Comparison of ENCODE assay signal across 23 cellular contexts in genomic region chr15:67180035-67180434, GRCh38.
A peak's percentile ranks its signal among the peaks of the same experiment; 100 is the strongest.
DNase-seq lines count a peak whose midpoint lies in the region; ATAC-seq and TF ChIP-seq lines count a peak whose summit lies in the region.
"Had no signal": no experiment of that assay in that cellular context is flagged by ENCODE, and none has a peak within 500 bp of the region (broad histone marks: within the 10 kb centered on the region; RNA-seq: fewer than 3 reads in every experiment).

No MANE protein-coding gene starts in this region.

- no peak overlapping the region for H3K27ac ChIP-seq in CD8-positive, alpha-beta memory T cell (ENCODE audit: low read depth, low read length)
- H3K27ac ChIP-seq in brain microvascular endothelial cell (peak overlapping the region; percentile 99), caudate nucleus (ENCODE audit: low read depth, low read length) (no peak overlapping the region)
- H3K27ac ChIP-seq: HL-60 had no signal

- peaks cover 21% of the 10 kb centered on the region for H3K36me3 ChIP-seq in CD8-positive, alpha-beta memory T cell (ENCODE audit: insufficient read depth, low read length)
- H3K36me3 ChIP-seq in brain microvascular endothelial cell (replicated peaks), result peaks cover 89% of the 10 kb centered on the region

- no peaks in the 10 kb centered on the region for H3K27me3 ChIP-seq in CD8-positive, alpha-beta memory T cell (ENCODE audit: insufficient read depth, low read length, poor library complexity, severe bottlenecking)
- no peaks in the 10 kb centered on the region for H3K27me3 ChIP-seq in brain microvascular endothelial cell (replicated peaks)
- H3K27me3 ChIP-seq: esophagus squamous epithelium had no signal

- TF ChIP-seq CTCF in brain microvascular endothelial cell (IDR thresholded peaks at IDR 0.05; ENCODE audit: low read depth, low read length, missing control alignments), result no peak

- in situ Hi-C loops in brain microvascular endothelial cell (cut with HindIII; ENCODE audit: low pct_ligation_motif_present, low sequenced_read_pairs), result no loop called here

- H3K4me3 Mint-ChIP-seq in activated CD4-positive, alpha-beta T cell treated with anti-CD3 and anti-CD28 coated beads for 36 hours, result no peak overlapping the region
- H3K4me3 Mint-ChIP-seq in CD8-positive, alpha-beta memory T cell, result no peak overlapping the region
- H3K4me3 Mint-ChIP-seq: CD4-positive, alpha-beta T cell had no signal

- no peak overlapping the region for H3K4me3 ChIP-seq in CD8-positive, alpha-beta memory T cell (ENCODE audit: low read length)
- H3K4me3 ChIP-seq in brain microvascular endothelial cell (ENCODE audit: low read depth, low read length), result no peak overlapping the region
- H3K4me3 ChIP-seq: esophagus squamous epithelium, thoracic aorta had no signal

- no peak for ATAC-seq in activated CD4-positive, alpha-beta T cell treated with anti-CD3 and anti-CD28 coated beads for 36 hours

- intact Hi-C loops in activated CD4-positive, alpha-beta T cell treated with anti-CD3 and anti-CD28 coated beads for 36 hours (cut with DNase I, micrococcal nuclease), result no loop called here
- intact Hi-C loops in posterior vena cava (cut with DNase I), result no loop called here

- H3K9me3 Mint-ChIP-seq in activated CD4-positive, alpha-beta T cell treated with anti-CD3 and anti-CD28 coated beads for 36 hours (ENCODE audit: low read depth), result no peaks in the 10 kb centered on the region
- H3K9me3 Mint-ChIP-seq in CD8-positive, alpha-beta memory T cell, result no peaks in the 10 kb centered on the region
- H3K9me3 Mint-ChIP-seq: CD4-positive, alpha-beta T cell had no signal

- peaks cover 25% of the 10 kb centered on the region for H3K4me1 Mint-ChIP-seq in activated CD4-positive, alpha-beta T cell treated with anti-CD3 and anti-CD28 coated beads for 36 hours
- H3K4me1 Mint-ChIP-seq in CD8-positive, alpha-beta memory T cell, result peaks cover 16 to 23% (median 22%) of the 10 kb centered on the region in 3 donors

- CTCF ChIA-PET in activated CD4-positive, alpha-beta T cell treated with anti-CD3 and anti-CD28 coated beads for 36 hours (lab: Charles Lee), result no interaction called here
- CTCF ChIA-PET in CD8-positive, alpha-beta memory T cell (lab: Charles Lee), result no interaction called here

- DNase-seq in activated CD4-positive, alpha-beta T cell treated with anti-CD3 and anti-CD28 coated beads for 36 hours, result peak; percentile 1
- no peak for DNase-seq in activated CD4-positive, alpha-beta T cell treated with anti-CD3 and anti-CD28 coated beads, Interleukin-2, amount 50 U/mL, for 4 hours
- DNase-seq in CD8-positive, alpha-beta memory T cell, result no peak
- no peak for DNase-seq in brain microvascular endothelial cell
- peak; percentile 56 for DNase-seq in posterior vena cava (ENCODE audit: low spot score)
- DNase-seq in stimulated activated CD4-positive, alpha-beta T cell treated with anti-CD3 and anti-CD28 coated beads, Interleukin-12 subunit alpha, Interleukin-12 subunit beta, amount 100 ng/mL, for 4 hours, result no peak
- no peak for DNase-seq in activated gamma-delta T cell (lab: John Stamatoyannopoulos, UW)
- no peak for DNase-seq in caudate nucleus (lab: John Stamatoyannopoulos, UW)
- DNase-seq: 8988T; activated CD8-positive, alpha-beta memory T cell treated with anti-CD3 and anti-CD28 coated beads for 24 hours; activated gamma-delta T cell treated with Interleukin-2 at 50 U/mL for 16 hours; CD4-positive, alpha-beta T cell; esophagus squamous epithelium; KG1; midbrain; NCI-H1092; NCI-H524 treated with DMSO at 0.1 percent for 48 hours; nucleus accumbens; stimulated activated CD4-positive, alpha-beta T cell treated with anti-CD3 and anti-CD28 coated beads, Interleukin-4, amount 100 ng/mL, for 24 hours; stimulated activated CD8-positive, alpha-beta memory T cell treated with anti-CD3 and anti-CD28 coated beads, Interleukin-4, amount 100 ng/mL, for 48 hours had no signal

- no peak overlapping the region for H3K27ac Mint-ChIP-seq in activated CD4-positive, alpha-beta T cell treated with anti-CD3 and anti-CD28 coated beads for 36 hours
- H3K27ac Mint-ChIP-seq in CD8-positive, alpha-beta memory T cell, result peak overlapping the region in 6 of 8 donors; percentile 1 to 82 (median 65)

- H3K27me3 Mint-ChIP-seq in activated CD4-positive, alpha-beta T cell treated with anti-CD3 and anti-CD28 coated beads for 36 hours, result no peaks in the 10 kb centered on the region
- peaks cover 0 to 1% of the 10 kb centered on the region in 2 donors for H3K27me3 Mint-ChIP-seq in CD8-positive, alpha-beta memory T cell
- H3K27me3 Mint-ChIP-seq: CD4-positive, alpha-beta T cell had no signal

- peaks cover 20% of the 10 kb centered on the region for H3K36me3 Mint-ChIP-seq in activated CD4-positive, alpha-beta T cell treated with anti-CD3 and anti-CD28 coated beads for 36 hours (ENCODE audit: low read depth)
- H3K36me3 Mint-ChIP-seq in CD8-positive, alpha-beta memory T cell, result peaks cover 0 to 93% (median 10%) of the 10 kb centered on the region in 3 donors

- H3K4me1 ChIP-seq in CD8-positive, alpha-beta memory T cell (ENCODE audit: insufficient read depth, low read length), result peaks cover under 1% of the 10 kb centered on the region

- POLR2A ChIA-PET in activated CD4-positive, alpha-beta T cell treated with anti-CD3 and anti-CD28 coated beads for 36 hours (lab: Charles Lee), result no interaction called here
- POLR2A ChIA-PET in CD8-positive, alpha-beta memory T cell (lab: Charles Lee), result no interaction called here

- no peaks in the 10 kb centered on the region for H3K9me3 ChIP-seq in CD8-positive, alpha-beta memory T cell (ENCODE audit: low read length)
- H3K9me3 ChIP-seq: esophagus squamous epithelium, SK-N-SH, thoracic aorta had no signal

Comparison
In these comparisons a context has a peak if more than half of its experiments do, and no peak if none do; other contexts are left out.
1. DNase-seq: peak in activated CD4-positive, alpha-beta T cell treated with anti-CD3 and anti-CD28 coated beads for 36 hours (single experiment) and posterior vena cava (single experiment); none in activated CD4-positive, alpha-beta T cell treated with anti-CD3 and anti-CD28 coated beads, Interleukin-2, amount 50 U/mL, for 4 hours (0 of 2), CD8-positive, alpha-beta memory T cell (0 of 5), brain microvascular endothelial cell (single experiment), stimulated activated CD4-positive, alpha-beta T cell treated with anti-CD3 and anti-CD28 coated beads, Interleukin-12 subunit alpha, Interleukin-12 subunit beta, amount 100 ng/mL, for 4 hours (single experiment), activated gamma-delta T cell (single experiment) and caudate nucleus (0 of 61).